In genomic region chr13:33639158-33639557, GRCh38 we compare ENCODE assay signal across 1 cellular context.
TF ChIP-seq lines count a peak whose summit lies in the region.

No MANE protein-coding gene starts in this region.

TF ChIP-seq in H1, 55 proteins besides CTCF, POLR2A, EP300 and RAD21:
- TF ChIP-seq FOSL1 (IDR thresholded peaks at IDR 0.05; ENCODE audit: insufficient read depth, low read depth, low read length) (no peak), BACH1 (IDR thresholded peaks at IDR 0.05; ENCODE audit: low read length) (no peak), HDAC2 (IDR thresholded peaks at IDR 0.05; ENCODE audit: borderline replicate concordance in 1 of 2, low read depth in 2 of 2, low read length in 2 of 2) (no peak), BRCA1 (IDR thresholded peaks at IDR 0.05; ENCODE audit: low read depth, low read length) (no peak), NRF1 (IDR thresholded peaks at IDR 0.05; ENCODE audit: low read depth, low read length) (no peak), MAX (IDR thresholded peaks at IDR 0.05) (no peak), CREB1 (IDR thresholded peaks at IDR 0.05) (no peak), MAFK (IDR thresholded peaks at IDR 0.05; ENCODE audit: low read depth, low read length) (no peak), PHF8 (conservative IDR thresholded peaks at IDR 0.05; ENCODE audit: low read depth, low read length) (no peak), SP4 (IDR thresholded peaks at IDR 0.05; ENCODE audit: low read length) (no peak), HDAC6 (IDR thresholded peaks at IDR 0.05; ENCODE audit: low read depth, low read length) (no peak), TAF7 (optimal IDR thresholded peaks at IDR 0.05; ENCODE audit: borderline replicate concordance, low read depth, low read length) (no peak), TBP (IDR thresholded peaks at IDR 0.05; ENCODE audit: low read depth, low read length) (no peak), SAP30 (IDR thresholded peaks at IDR 0.05; ENCODE audit: insufficient read depth, insufficient replicate concordance, low read length) (no peak)
